Comparison of ENCODE assay signal across 7 cellular contexts in the genomic region with DNA sequence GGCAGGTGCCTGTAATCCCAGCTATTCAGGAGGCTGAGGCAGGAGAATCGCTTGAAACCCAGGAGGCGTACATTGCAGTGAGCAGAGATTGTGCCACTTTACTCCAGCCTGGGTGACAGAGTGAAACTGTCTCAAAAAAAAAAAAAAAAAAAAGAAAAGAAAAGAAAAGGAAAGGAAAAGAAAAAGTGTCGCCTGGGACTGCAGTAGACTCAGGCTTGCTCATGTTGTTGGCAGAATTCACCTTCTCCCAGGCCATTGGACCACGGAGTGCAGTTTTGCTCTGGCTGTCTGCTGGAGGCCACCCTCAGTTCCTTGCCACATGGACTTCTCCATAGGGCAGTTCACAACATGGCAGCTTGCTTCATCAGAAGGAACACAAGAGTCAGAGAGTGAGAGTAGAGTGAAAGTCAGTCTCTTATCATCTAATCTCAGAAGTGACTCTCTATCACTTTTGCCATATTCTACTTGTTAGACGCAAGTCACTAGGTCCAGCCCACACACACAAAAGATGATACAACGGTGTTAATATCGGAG.
"Had no signal": no experiment of that assay in that cellular context is flagged by ENCODE, and none has a peak within 500 bp of the region (broad histone marks: within the 10 kb centered on the region; RNA-seq: fewer than 3 reads in every experiment).

No MANE protein-coding gene starts in this region.

- DNase-seq: IMR-90, KBM-7, KG1 had no signal

- H3K9ac ChIP-seq: KMS-11 had no signal

- H3K27me3 Mint-ChIP-seq: IgD-negative memory B cell had no signal

- H3K4me1 Mint-ChIP-seq: IgD-negative memory B cell had no signal

- H3K4me3 Mint-ChIP-seq: IgD-negative memory B cell had no signal

- H3K4me2 ChIP-seq: KMS-11 had no signal

- H3K27ac ChIP-seq: HL-60, KMS-11 had no signal

- FAIRE-seq: HTR-8/SVneo had no signal

- H3K9me3 Mint-ChIP-seq: IgD-negative memory B cell had no signal
